ENCODE assay signal across 18 cellular contexts in genomic region chr17:79180358-79181005, GRCh38.
"Had no signal": no experiment of that assay in that cellular context is flagged by ENCODE, and none has a peak within 500 bp of the region (broad histone marks: within the 10 kb centered on the region; RNA-seq: fewer than 3 reads in every experiment).

No MANE protein-coding gene starts in this region.

- H3K36me3 ChIP-seq: esophagus muscularis mucosa, gastroesophageal sphincter, heart left ventricle, left lung, lower lobe of right lung had no signal

- H3K4me3 ChIP-seq: coronary artery, dorsolateral prefrontal cortex, esophagus muscularis mucosa, gastroesophageal sphincter, heart left ventricle, hepatocyte, left lung, lower lobe of right lung, mucosa of descending colon had no signal

- DNase-seq: dermis blood vessel endothelial cell; dorsolateral prefrontal cortex; effector CD4-positive, alpha-beta T cell; effector memory CD4-positive, alpha-beta T cell; foreskin keratinocyte; heart left ventricle; hypothalamus; left cardiac atrium; left lung; left ventricle myocardium superior; lower lobe of right lung; mesenchymal stem cell; mucosa of descending colon had no signal

- H3K4me3 Mint-ChIP-seq: mesothelial cell of epicardium had no signal

- ATAC-seq: foreskin keratinocyte, gastroesophageal sphincter, heart left ventricle, left cardiac atrium, left lung, left ventricle myocardium superior, lower lobe of right lung, mucosa of descending colon had no signal

- H3K9me3 Mint-ChIP-seq: mesothelial cell of epicardium had no signal

- H3K27ac Mint-ChIP-seq: mesothelial cell of epicardium had no signal

- H3K36me3 Mint-ChIP-seq: mesothelial cell of epicardium had no signal
